15 cellular contexts compared by ENCODE assay signal in genomic region chr12:81991868-81992267, GRCh38.
"Had no signal": no experiment of that assay in that cellular context is flagged by ENCODE, and none has a peak within 500 bp of the region (broad histone marks: within the 10 kb centered on the region; RNA-seq: fewer than 3 reads in every experiment).

No MANE protein-coding gene starts in this region.

- H3K4me1 Mint-ChIP-seq: mesothelial cell of epicardium; naive B cell; nephron progenitor cell; neural progenitor cell; stimulated activated memory B cell treated with anti-CD40 and anti-IgM and Interleukin-4, amounts not matched to agents 10 μg/mL and 1 μg/mL and 100 μg/mL, for 72 hours; stimulated activated naive CD8-positive, alpha-beta T cell treated with anti-CD3 and anti-CD28 coated beads, Interleukin-15, amount 100 ng/mL, for 72 hours had no signal

- H3K36me3 Mint-ChIP-seq: mesothelial cell of epicardium; naive B cell; natural killer cell; neural progenitor cell; stimulated activated memory B cell treated with anti-CD40 and anti-IgM and Interleukin-4, amounts not matched to agents 10 μg/mL and 1 μg/mL and 100 μg/mL, for 72 hours; type B pancreatic cell had no signal

- ATAC-seq: stimulated activated memory B cell treated with anti-CD40 and anti-IgM and Interleukin-4, amounts not matched to agents 10 μg/mL and 1 μg/mL and 100 μg/mL, for 72 hours had no signal

- H3K27me3 Mint-ChIP-seq: naive B cell; stimulated activated memory B cell treated with anti-CD40 and anti-IgM and Interleukin-4, amounts not matched to agents 10 μg/mL and 1 μg/mL and 100 μg/mL, for 72 hours; stimulated activated naive CD8-positive, alpha-beta T cell treated with anti-CD3 and anti-CD28 coated beads, Interleukin-15, amount 100 ng/mL, for 72 hours; type B pancreatic cell had no signal

- DNase-seq: left ventricle myocardium inferior; naive B cell; natural killer cell; occipital lobe; right lobe of liver; stimulated activated CD4-positive, alpha-beta T cell treated with anti-CD3 and anti-CD28 coated beads, Interleukin-4, amount 100 ng/mL, for 4 hours; stimulated activated CD8-positive, alpha-beta memory T cell treated with anti-CD3 and anti-CD28 coated beads, Interleukin-4, amount 100 ng/mL, for 48 hours; stimulated activated naive CD4-positive, alpha-beta T cell treated with Interleukin-2 at 50 U/mL for 16 hours; uterus had no signal

- H3K4me3 Mint-ChIP-seq: mesothelial cell of epicardium; naive B cell; natural killer cell; nephron progenitor cell; neural progenitor cell; stimulated activated memory B cell treated with anti-CD40 and anti-IgM and Interleukin-4, amounts not matched to agents 10 μg/mL and 1 μg/mL and 100 μg/mL, for 72 hours; stimulated activated naive CD8-positive, alpha-beta T cell treated with anti-CD3 and anti-CD28 coated beads, Interleukin-15, amount 100 ng/mL, for 72 hours; type B pancreatic cell had no signal

- H3K27ac Mint-ChIP-seq: mesothelial cell of epicardium; naive B cell; natural killer cell; nephron progenitor cell; stimulated activated memory B cell treated with anti-CD40 and anti-IgM and Interleukin-4, amounts not matched to agents 10 μg/mL and 1 μg/mL and 100 μg/mL, for 72 hours; stimulated activated naive CD8-positive, alpha-beta T cell treated with anti-CD3 and anti-CD28 coated beads, Interleukin-15, amount 100 ng/mL, for 72 hours; type B pancreatic cell had no signal

- H3K9me3 Mint-ChIP-seq: mesothelial cell of epicardium; natural killer cell; nephron progenitor cell; neural progenitor cell; stimulated activated naive CD8-positive, alpha-beta T cell treated with anti-CD3 and anti-CD28 coated beads, Interleukin-15, amount 100 ng/mL, for 72 hours; type B pancreatic cell had no signal
